In genomic region chr2:38499921-38500634, GRCh38 we compare ENCODE assay signal across 1 cellular context.
TF ChIP-seq lines count a peak whose summit lies in the region.

No MANE protein-coding gene starts in this region.

TF ChIP-seq in GM23338, 12 proteins besides CTCF, POLR2A, EP300 and RAD21 (continued from another document):
- TF ChIP-seq ZNF462 (CRISPR knock-in tag; IDR thresholded peaks at IDR 0.05) (no peak), ETS1 (IDR thresholded peaks at IDR 0.05) (no peak), ZNF114 (CRISPR knock-in tag; IDR thresholded peaks at IDR 0.05) (no peak), EZH2 (IDR thresholded peaks at IDR 0.05; ENCODE audit: low read depth, unreplicated experiment) (no peak), REST (IDR thresholded peaks at IDR 0.05; ENCODE audit: unreplicated experiment) (no peak), EZH2phosphoT487 (IDR thresholded peaks at IDR 0.05; ENCODE audit: unreplicated experiment) (no peak)
